In genomic region chr17:50676065-50676975, GRCh38 we compare ENCODE assay signal across 15 cellular contexts. TPM values are rescaled to one million over a fixed set of nuclear protein-coding genes. Genes with fewer than 3 reads are reported as not detected.
"Had no signal": no experiment of that assay in that cellular context is flagged by ENCODE, and none has a peak within 500 bp of the region (broad histone marks: within the 10 kb centered on the region; RNA-seq: fewer than 3 reads in every experiment).

No MANE protein-coding gene starts in this region.

- H3K27ac ChIP-seq: ascending aorta, ovary had no signal

- H3K27me3 ChIP-seq: ascending aorta, ovary had no signal

- DNase-seq: activated CD4-positive, alpha-beta T cell treated with anti-CD3 and anti-CD28 coated beads for 4 hours; activated CD8-positive, alpha-beta memory T cell treated with anti-CD3 and anti-CD28 coated beads, Interleukin-2, amount 50 U/mL, for 4 hours; activated CD8-positive, alpha-beta T cell treated with anti-CD3 and anti-CD28 coated beads for 36 hours; activated T-cell treated with anti-CD3 and anti-CD28 coated beads, Interleukin-2, amount 50 U/mL, for 72 hours; cortex of kidney; effector memory CD8-positive, alpha-beta T cell; erythroblast; hippocampal formation; mammary epithelial cell; nephron progenitor cell; stimulated activated CD4-positive, alpha-beta T cell treated with anti-CD3 and anti-CD28 coated beads, Interleukin-15, amount 100 ng/mL, for 24 hours; stimulated activated CD4-positive, alpha-beta T cell treated with anti-CD3 and anti-CD28 coated beads, Interleukin-4, amount 100 ng/mL, for 24 hours had no signal

- ATAC-seq: activated CD8-positive, alpha-beta T cell treated with anti-CD3 and anti-CD28 coated beads for 36 hours; activated T-cell treated with anti-CD3 and anti-CD28 coated beads, Interleukin-2, amount 50 U/mL, for 72 hours; effector memory CD8-positive, alpha-beta T cell had no signal

- H3K36me3 ChIP-seq: ovary had no signal

- H3K27ac Mint-ChIP-seq: activated CD8-positive, alpha-beta T cell treated with anti-CD3 and anti-CD28 coated beads for 36 hours; activated T-cell treated with anti-CD3 and anti-CD28 coated beads, Interleukin-2, amount 50 U/mL, for 72 hours; effector memory CD8-positive, alpha-beta T cell; nephron progenitor cell; stimulated activated naive CD8-positive, alpha-beta T cell treated with anti-CD3 and anti-CD28 coated beads, Interleukin-15, Interleukin-2, amounts not matched to agents 100 ng/mL and 50 ng/mL, for 24 hours had no signal

- H3K4me3 Mint-ChIP-seq: activated CD8-positive, alpha-beta T cell treated with anti-CD3 and anti-CD28 coated beads for 36 hours; activated T-cell treated with anti-CD3 and anti-CD28 coated beads, Interleukin-2, amount 50 U/mL, for 72 hours; effector memory CD8-positive, alpha-beta T cell; nephron progenitor cell; stimulated activated naive CD8-positive, alpha-beta T cell treated with anti-CD3 and anti-CD28 coated beads, Interleukin-15, Interleukin-2, amounts not matched to agents 100 ng/mL and 50 ng/mL, for 24 hours had no signal

- H3K9me3 ChIP-seq: ascending aorta, ovary had no signal

- H3K4me3 ChIP-seq: ascending aorta, ovary had no signal

- H3K9me3 Mint-ChIP-seq: activated CD8-positive, alpha-beta T cell treated with anti-CD3 and anti-CD28 coated beads for 36 hours; activated T-cell treated with anti-CD3 and anti-CD28 coated beads, Interleukin-2, amount 50 U/mL, for 72 hours; effector memory CD8-positive, alpha-beta T cell; nephron progenitor cell; stimulated activated naive CD8-positive, alpha-beta T cell treated with anti-CD3 and anti-CD28 coated beads, Interleukin-15, Interleukin-2, amounts not matched to agents 100 ng/mL and 50 ng/mL, for 24 hours had no signal

RNA-seq across cellular contexts. Expression of gene ABCC3, which starts 41.6 kb away (rescaled TPM):
- total RNA-seq: activated CD8-positive, alpha-beta T cell treated with anti-CD3 and anti-CD28 coated beads for 36 hours; activated T-cell treated with anti-CD3 and anti-CD28 coated beads, Interleukin-2, amount 50 U/mL, for 72 hours had no signal
